Comparison of ENCODE assay signal across 21 cellular contexts in genomic region chr6:10266462-10266861, GRCh38.
A peak's percentile ranks its signal among the peaks of the same experiment; 100 is the strongest.
DNase-seq lines count a peak whose midpoint lies in the region; ATAC-seq, FAIRE-seq and TF ChIP-seq lines count a peak whose summit lies in the region.
"Had no signal": no experiment of that assay in that cellular context is flagged by ENCODE, and none has a peak within 500 bp of the region (broad histone marks: within the 10 kb centered on the region; RNA-seq: fewer than 3 reads in every experiment).

No MANE protein-coding gene starts in this region.

- no peak for TF ChIP-seq POLR2A in K562 (conservative IDR thresholded peaks at IDR 0.05)

- H3K4me1 ChIP-seq in GM23338 (ENCODE audit: insufficient read depth) (peaks cover 37% of the 10 kb centered on the region), H9 (ENCODE audit: insufficient read depth, low read length) (peaks cover 10% of the 10 kb centered on the region; the same call in 1 of the 2 replicates), K562 (replicated peaks in 1 of 2; ENCODE audit: control insufficient read depth in 2 of 2, insufficient read depth in 2 of 2, low read length in 2 of 2) (no peaks in the 10 kb centered on the region), keratinocyte (ENCODE audit: control insufficient read depth, extremely low read depth, insufficient read depth, low read length) (peaks cover 17% of the 10 kb centered on the region)
- H3K4me1 ChIP-seq: BE2C had no signal

- H3K9me3 Mint-ChIP-seq in GM23338, result peaks cover 5% of the 10 kb centered on the region; the same call in 2 of the 3 replicates
- H3K9me3 Mint-ChIP-seq in H9, result peaks cover 5 to 6% of the 10 kb centered on the region in 2 experiments; a peak in 2 of 5 replicates
- H3K9me3 Mint-ChIP-seq: CD8-positive, alpha-beta T cell had no signal

- no peak overlapping the region for H4K8ac ChIP-seq in H9 (replicated peaks; ENCODE audit: insufficient read length, low read depth, low read length)

- no peak overlapping the region for H3K23ac ChIP-seq in H9 (ENCODE audit: insufficient read length, low read depth, low read length)

- dilution Hi-C loops in keratinocyte (cut with MboI; ENCODE audit: extremely low pct_ligation_motif_present, low sequenced_read_pairs), result no loop called here

- H3K4me1 Mint-ChIP-seq in GM23338 (peaks cover 33% of the 10 kb centered on the region), H9 (peaks cover 41 to 46% of the 10 kb centered on the region in 2 experiments)

- DNase-seq in GM23338 (ENCODE audit: low spot score) (no peak), H9 (no peak), K562 (ENCODE audit: extremely low read depth in 1 of 4, low spot score in 3 of 4) (no peak), keratinocyte (ENCODE audit: low read depth, low spot score) (no peak), NOMO-1 treated with DMSO at 0.1 percent for 48 hours (lab: John Stamatoyannopoulos, UW; ENCODE audit: unreplicated experiment) (no peak)
- no peak for DNase-seq in stimulated activated CD4-positive, alpha-beta T cell treated with anti-CD3 and anti-CD28 coated beads, Interleukin-4, amount 100 ng/mL, for 24 hours
- DNase-seq in stimulated activated CD4-positive, alpha-beta T cell treated with anti-CD3 and anti-CD28 coated beads, Interleukin-15, amount 100 ng/mL, for 24 hours, result no peak
- DNase-seq: BE2C; CD8-positive, alpha-beta T cell; COR-L47; DMS153; DMS79 treated with DMSO at 0.1 percent for 48 hours; EL; IMR-90 had no signal

- TF ChIP-seq CTCF in GM23338 (conservative IDR thresholded peaks at IDR 0.05; ENCODE audit: low read depth in 2 of 2) (no peak), H9 (conservative IDR thresholded peaks at IDR 0.05) (no peak), K562 (IDR thresholded peaks at IDR 0.05 in 2 of 3, conservative IDR thresholded peaks at IDR 0.05 in 1 of 3; ENCODE audit: insufficient read depth in 2 of 3, low read depth in 1 of 3, low read length in 3 of 3) (no peak), keratinocyte (optimal IDR thresholded peaks at IDR 0.05 in 1 of 3, IDR thresholded peaks at IDR 0.05 in 1 of 3, conservative IDR thresholded peaks at IDR 0.05 in 1 of 3; ENCODE audit: extremely low read depth in 1 of 3, insufficient read depth in 2 of 3, low read length in 3 of 3) (no peak)

- H4K5ac ChIP-seq in H9 (ENCODE audit: insufficient read length, low read depth, low read length), result no peak overlapping the region

- H3K4me3 ChIP-seq in GM23338, result no peak overlapping the region
- no peak overlapping the region for H3K4me3 ChIP-seq in K562
- H3K4me3 ChIP-seq in keratinocyte (ENCODE audit: control insufficient read depth in 2 of 3, extremely low read depth in 1 of 3, insufficient read depth in 2 of 3, low read depth in 1 of 3, low read length in 3 of 3), result no peak overlapping the region
- H3K4me3 ChIP-seq: A549 had no signal

- no peak overlapping the region for H3K56ac ChIP-seq in H9 (ENCODE audit: insufficient read length, low read depth, low read length)

- H3K9me3 ChIP-seq in H9 (ENCODE audit: control insufficient read depth, low read depth, low read length), result no peaks in the 10 kb centered on the region
- no peaks in the 10 kb centered on the region for H3K9me3 ChIP-seq in K562 (replicated peaks; ENCODE audit: control insufficient read depth, insufficient read depth, low read depth, low read length)
- no peaks in the 10 kb centered on the region for H3K9me3 ChIP-seq in keratinocyte (ENCODE audit: control insufficient read depth, low read depth, low read length)
- H3K9me3 ChIP-seq: A549, BE2C had no signal

- no peak overlapping the region for H3K14ac ChIP-seq in H9 (ENCODE audit: insufficient read depth, low read length)

- H3F3A ChIP-seq in GM23338 (replicated peaks; ENCODE audit: low read depth), result no peaks in the 10 kb centered on the region

- CTCF ChIA-PET in K562 (lab: Yijun Ruan, JAX; ENCODE audit: low intra/inter-chr PET ratio), result no interaction called here

- no peak for FAIRE-seq in K562 (lab: Jason Lieb, UNC)
- no peak for FAIRE-seq in keratinocyte (lab: Jason Lieb, UNC)
- FAIRE-seq: A549, D721Med, G401.6, GM12891, H54 had no signal

- H3K79me2 ChIP-seq in GM23338 (replicated peaks; ENCODE audit: insufficient read depth), result no peaks in the 10 kb centered on the region
- no peaks in the 10 kb centered on the region for H3K79me2 ChIP-seq in H9 (ENCODE audit: insufficient read depth, low read length)
- no peaks in the 10 kb centered on the region for H3K79me2 ChIP-seq in K562 (ENCODE audit: control insufficient read depth, insufficient read depth, low read length)
- no peaks in the 10 kb centered on the region for H3K79me2 ChIP-seq in keratinocyte (ENCODE audit: control insufficient read depth, insufficient read depth, low read length)

- H3K27me3 ChIP-seq in GM23338 (ENCODE audit: insufficient read depth) (no peaks in the 10 kb centered on the region), H9 (ENCODE audit: insufficient read depth, low read length) (no peaks in the 10 kb centered on the region), K562 (ENCODE audit: control insufficient read depth in 2 of 2, insufficient read depth in 2 of 2, low read length in 2 of 2) (no peaks in the 10 kb centered on the region; a peak in 1 of 5 replicates), keratinocyte (ENCODE audit: control insufficient read depth, extremely low read depth, insufficient read depth, low read length) (no peaks in the 10 kb centered on the region)
- H3K27me3 ChIP-seq: BE2C had no signal

- no peak overlapping the region for H3T11ph ChIP-seq in H9 (ENCODE audit: low read length)

- no peaks in the 10 kb centered on the region for H3K9me2 ChIP-seq in GM23338 (ENCODE audit: insufficient read depth)

- H3K27me3 Mint-ChIP-seq in GM23338 (ENCODE audit: insufficient read depth, low read depth, poor library complexity), result peaks cover 10% of the 10 kb centered on the region
- peaks cover 2% of the 10 kb centered on the region; the same call in 1 of the 2 replicates for H3K27me3 Mint-ChIP-seq in H9 (ENCODE audit: low read depth)

- BruUV-seq in K562 (replicated peaks; lab: Mats Ljungman, UMichigan), result no TSS peak

- no peak overlapping the region for H2BK20ac ChIP-seq in H9 (ENCODE audit: low read depth, low read length, poor library complexity, severe bottlenecking)

- in situ Hi-C loops in K562 (cut with MboI), result no loop called here

- intact Hi-C loops in K562 (cut with micrococcal nuclease), result no loop called here

- H3K23me2 ChIP-seq in H9 (ENCODE audit: insufficient read length, low read depth, low read length, poor library complexity, severe bottlenecking), result no peaks in the 10 kb centered on the region

- TF ChIP-seq RAD21 in K562 (CRISPR knock-in tag; conservative IDR thresholded peaks at IDR 0.05 in 1 of 2, IDR thresholded peaks at IDR 0.05 in 1 of 2), result no peak

- H3K79me1 ChIP-seq in H9 (ENCODE audit: insufficient read depth, low read depth, low read length, poor library complexity, severe bottlenecking), result no peaks in the 10 kb centered on the region

- H3K27ac ChIP-seq in GM23338 (ENCODE audit: low read depth), result no peak overlapping the region
- H3K27ac ChIP-seq in H9 (ENCODE audit: insufficient read length, low read depth, low read length), result no peak overlapping the region
- H3K27ac ChIP-seq in K562 (ENCODE audit: extremely low read depth, low read depth, low read length), result no peak overlapping the region
- H3K27ac ChIP-seq in keratinocyte (ENCODE audit: control insufficient read depth, insufficient read depth, low read length), result no peak overlapping the region
- H3K27ac ChIP-seq: A549, C4-2B had no signal

- peak overlapping the region; percentile 78; the same call in 1 of the 2 replicates for H3K27ac Mint-ChIP-seq in GM23338
- H3K27ac Mint-ChIP-seq in H9, result peak overlapping the region; percentile 5 to 32 (median 30); a peak in 4 of 7 replicates
- H3K27ac Mint-ChIP-seq: CD8-positive, alpha-beta T cell had no signal

- H3K9me1 ChIP-seq in K562 (ENCODE audit: control insufficient read depth, insufficient read depth, low read length), result no peaks in the 10 kb centered on the region
- H3K9me1 ChIP-seq in keratinocyte (ENCODE audit: control insufficient read depth, extremely low read depth, insufficient read depth, low read length), result no peaks in the 10 kb centered on the region

- H4K20me1 ChIP-seq in GM23338 (replicated peaks; ENCODE audit: insufficient read depth) (no peaks in the 10 kb centered on the region), H9 (ENCODE audit: control insufficient read depth, insufficient read depth, insufficient read length) (no peaks in the 10 kb centered on the region), K562 (replicated peaks; ENCODE audit: control insufficient read depth, insufficient read depth, low read length) (no peaks in the 10 kb centered on the region), keratinocyte (ENCODE audit: control insufficient read depth, extremely low read depth, insufficient read depth, low read length) (no peaks in the 10 kb centered on the region)

- H3K36me3 ChIP-seq in GM23338 (ENCODE audit: insufficient read depth) (0 out of 2 replicates have a peak, but pooled peaks cover 4% of the 10 kb centered on the region), K562 (ENCODE audit: control insufficient read depth, insufficient read depth, low read length) (no peaks in the 10 kb centered on the region), keratinocyte (ENCODE audit: control insufficient read depth in 2 of 2, extremely low read depth in 1 of 2, insufficient read depth in 2 of 2, low read length in 2 of 2) (no peaks in the 10 kb centered on the region)
- H3K36me3 ChIP-seq: BE2C had no signal

- POLR2A ChIA-PET in K562 (lab: Yijun Ruan, JAX), result no interaction called here

- no peak overlapping the region for H2BK5ac ChIP-seq in H9 (ENCODE audit: insufficient read length, low read length)

- H2BK120ac ChIP-seq in H9 (ENCODE audit: low read depth, low read length, poor library complexity, severe bottlenecking), result no peak overlapping the region

- H3K9ac ChIP-seq in H9 (ENCODE audit: extremely low read depth, insufficient read length, low read length), result no peak overlapping the region
- no peak overlapping the region for H3K9ac ChIP-seq in K562 (ENCODE audit: insufficient read depth in 1 of 2, low read depth in 2 of 2, low read length in 2 of 2)
- H3K9ac ChIP-seq in keratinocyte (ENCODE audit: control insufficient read depth, extremely low read depth, insufficient read depth, low read length), result no peak overlapping the region

- H3K4ac ChIP-seq in H9 (ENCODE audit: low read depth, low read length), result no peak overlapping the region

- H2BK12ac ChIP-seq in H9 (ENCODE audit: insufficient read length, low read depth, low read length), result no peak overlapping the region

- no peak overlapping the region for H4K91ac ChIP-seq in H9 (ENCODE audit: insufficient read length, low read depth, low read length)

- H2BK15ac ChIP-seq in H9 (ENCODE audit: low read depth, low read length), result no peak overlapping the region

- H3K4me2 ChIP-seq in GM23338, result no peak overlapping the region
- no peak overlapping the region for H3K4me2 ChIP-seq in H9 (ENCODE audit: insufficient read depth, insufficient read length, low read length)
- no peak overlapping the region for H3K4me2 ChIP-seq in K562 (ENCODE audit: insufficient read depth, low read length)
- no peak overlapping the region for H3K4me2 ChIP-seq in keratinocyte (ENCODE audit: control insufficient read depth, extremely low read depth, insufficient read depth, low read depth, low read length)
- H3K4me2 ChIP-seq: A549 had no signal

- no peak overlapping the region for H2AK5ac ChIP-seq in H9 (ENCODE audit: insufficient read length, low read length)

- peaks cover 3% of the 10 kb centered on the region; the same call in 1 of the 3 replicates for H3K36me3 Mint-ChIP-seq in GM23338 (ENCODE audit: low read depth)
- H3K36me3 Mint-ChIP-seq in H9 (ENCODE audit: insufficient read depth in 1 of 3, low read depth in 3 of 3), result no peaks in the 10 kb centered on the region; a peak in 1 of 7 replicates
- H3K36me3 Mint-ChIP-seq: CD8-positive, alpha-beta T cell had no signal

- WGBS in H9 (ENCODE audit: extremely low coverage, insufficient read length, low lambda C conversion rate), result no CpG with 5 or more reads among the region's 4 CpGs
- WGBS in K562 (ENCODE audit: insufficient coverage, low coverage, missing lambda C conversion rate), result 18% methylated on average over 4 of the region's 4 CpGs

- TF ChIP-seq EP300 in K562 (IDR thresholded peaks at IDR 0.05; ENCODE audit: low read length), result no peak

- H3K4me3 Mint-ChIP-seq in GM23338 (no peak overlapping the region), H9 (no peak overlapping the region)
- H3K4me3 Mint-ChIP-seq: CD8-positive, alpha-beta T cell had no signal

- ATAC-seq in GM23338 (no peak), K562 (no peak), GM19395 (IDR thresholded peaks at IDR 0.05; ENCODE audit: unreplicated experiment) (no peak)
- ATAC-seq: A549; CD8-positive, alpha-beta T cell had no signal

- H2AFZ ChIP-seq in GM23338, result 0 out of 2 replicates have a peak overlapping the region, but pooled peaks have one; percentile 14
- H2AFZ ChIP-seq in H9 (ENCODE audit: low read length), result no peak overlapping the region
- no peak overlapping the region for H2AFZ ChIP-seq in K562 (ENCODE audit: low read depth, low read length)
- peak overlapping the region; percentile 34 for H2AFZ ChIP-seq in keratinocyte (ENCODE audit: control insufficient read depth, low read length)

- no peak overlapping the region for H3K18ac ChIP-seq in H9 (ENCODE audit: insufficient read length, low read depth, low read length)

Comparison
In these comparisons a context has a peak if more than half of its experiments do, and no peak if none do; other contexts are left out.
1. H2AFZ ChIP-seq: peak in GM23338 (single experiment) and keratinocyte (single experiment); none in H9 (single experiment) and K562 (single experiment).